25 cellular contexts compared by ENCODE assay signal in genomic region chr2:112591413-112591812, GRCh38.
"Had no signal": no experiment of that assay in that cellular context is flagged by ENCODE, and none has a peak within 500 bp of the region (broad histone marks: within the 10 kb centered on the region; RNA-seq: fewer than 3 reads in every experiment).

No MANE protein-coding gene starts in this region.

- H3K4me1 ChIP-seq: sigmoid colon, testis had no signal

- ATAC-seq: activated T-cell treated with anti-CD3 and anti-CD28 coated beads, Interleukin-2, amount 50 U/mL, for 72 hours; body of pancreas; gastroesophageal sphincter; left cardiac atrium; mucosa of descending colon; stimulated activated memory B cell treated with anti-CD40 and anti-IgM and Interleukin-4, amounts not matched to agents 10 μg/mL and 1 μg/mL and 100 μg/mL, for 72 hours had no signal

- H3K9me3 Mint-ChIP-seq: activated naive CD4-positive, alpha-beta T cell treated with anti-CD3 and anti-CD28 coated beads, Interleukin-2, amount 10 ng/mL, durations not matched to agents 7 days and 5 days; activated T-cell treated with anti-CD3 and anti-CD28 coated beads, Interleukin-2, amount 50 U/mL, for 72 hours; memory B cell; stimulated activated memory B cell treated with anti-CD40 and anti-IgM and Interleukin-4, amounts not matched to agents 10 μg/mL and 1 μg/mL and 100 μg/mL, for 72 hours; T-helper 1 cell treated with Interleukin-12 subunit alpha and Interleukin-12 subunit beta and Interleukin-4 antibody, amounts not matched to agents 30 μg/mL and 1 μg/mL, for 36 hours had no signal

- H3K27ac Mint-ChIP-seq: activated naive CD4-positive, alpha-beta T cell treated with anti-CD3 and anti-CD28 coated beads, Interleukin-2, amount 10 ng/mL, durations not matched to agents 7 days and 5 days; activated T-cell treated with anti-CD3 and anti-CD28 coated beads, Interleukin-2, amount 50 U/mL, for 72 hours; memory B cell; stimulated activated memory B cell treated with anti-CD40 and anti-IgM and Interleukin-4, amounts not matched to agents 10 μg/mL and 1 μg/mL and 100 μg/mL, for 72 hours; T-helper 1 cell treated with Interleukin-12 subunit alpha and Interleukin-12 subunit beta and Interleukin-4 antibody, amounts not matched to agents 30 μg/mL and 1 μg/mL, for 36 hours had no signal

- H3K4me3 Mint-ChIP-seq: activated naive CD4-positive, alpha-beta T cell treated with anti-CD3 and anti-CD28 coated beads, Interleukin-2, amount 10 ng/mL, durations not matched to agents 7 days and 5 days; activated T-cell treated with anti-CD3 and anti-CD28 coated beads, Interleukin-2, amount 50 U/mL, for 72 hours; memory B cell; stimulated activated memory B cell treated with anti-CD40 and anti-IgM and Interleukin-4, amounts not matched to agents 10 μg/mL and 1 μg/mL and 100 μg/mL, for 72 hours; T-helper 1 cell treated with Interleukin-12 subunit alpha and Interleukin-12 subunit beta and Interleukin-4 antibody, amounts not matched to agents 30 μg/mL and 1 μg/mL, for 36 hours had no signal

- H3K27me3 ChIP-seq: body of pancreas, cardiac muscle cell, gastroesophageal sphincter, sigmoid colon, testis, upper lobe of left lung had no signal

- H3K27me3 Mint-ChIP-seq: activated naive CD4-positive, alpha-beta T cell treated with anti-CD3 and anti-CD28 coated beads, Interleukin-2, amount 10 ng/mL, durations not matched to agents 7 days and 5 days; memory B cell; stimulated activated memory B cell treated with anti-CD40 and anti-IgM and Interleukin-4, amounts not matched to agents 10 μg/mL and 1 μg/mL and 100 μg/mL, for 72 hours had no signal

- H3K36me3 ChIP-seq: cardiac muscle cell had no signal

- H3K27ac ChIP-seq: body of pancreas, cardiac muscle cell, epithelial cell of prostate, gastroesophageal sphincter, sigmoid colon, testis, upper lobe of left lung had no signal

- DNase-seq: activated CD4-positive, alpha-beta T cell treated with anti-CD3 and anti-CD28 coated beads for 4 hours; activated CD4-positive, alpha-beta T cell treated with anti-CD3 and anti-CD28 coated beads, Interleukin-2, amount 50 U/mL, for 48 hours; activated CD4-positive, CD25-positive, alpha-beta regulatory T cell; activated CD8-positive, alpha-beta memory T cell treated with anti-CD3 and anti-CD28 coated beads, Interleukin-2, amount 50 U/mL, for 48 hours; activated effector memory CD4-positive, alpha-beta T cell treated with anti-CD3 and anti-CD28 coated beads, Interleukin-2, amount 50 U/mL, for 16 hours; activated naive CD4-positive, alpha-beta T cell treated with anti-CD3 and anti-CD28 coated beads, Interleukin-2, amount 10 ng/mL, durations not matched to agents 7 days and 5 days; activated T-cell treated with anti-CD3 and anti-CD28 coated beads, Interleukin-2, amount 50 U/mL, for 72 hours; anterior cingulate cortex; body of pancreas; left cardiac atrium; mucosa of descending colon; occipital lobe; posterior cingulate gyrus; sigmoid colon; stimulated activated CD4-positive, alpha-beta T cell treated with anti-CD3 and anti-CD28 coated beads, Interleukin-15, amount 100 ng/mL, for 24 hours; T1000; testis; upper lobe of left lung had no signal

- H3K4me3 ChIP-seq: body of pancreas, cardiac muscle cell, gastroesophageal sphincter, mucosa of descending colon, sigmoid colon, smooth muscle cell, testis, upper lobe of left lung had no signal

- H3K9me3 ChIP-seq: body of pancreas, gastroesophageal sphincter, mucosa of descending colon, sigmoid colon, testis, upper lobe of left lung had no signal
